ENCODE assay signal across 8 cellular contexts in the genomic region with DNA sequence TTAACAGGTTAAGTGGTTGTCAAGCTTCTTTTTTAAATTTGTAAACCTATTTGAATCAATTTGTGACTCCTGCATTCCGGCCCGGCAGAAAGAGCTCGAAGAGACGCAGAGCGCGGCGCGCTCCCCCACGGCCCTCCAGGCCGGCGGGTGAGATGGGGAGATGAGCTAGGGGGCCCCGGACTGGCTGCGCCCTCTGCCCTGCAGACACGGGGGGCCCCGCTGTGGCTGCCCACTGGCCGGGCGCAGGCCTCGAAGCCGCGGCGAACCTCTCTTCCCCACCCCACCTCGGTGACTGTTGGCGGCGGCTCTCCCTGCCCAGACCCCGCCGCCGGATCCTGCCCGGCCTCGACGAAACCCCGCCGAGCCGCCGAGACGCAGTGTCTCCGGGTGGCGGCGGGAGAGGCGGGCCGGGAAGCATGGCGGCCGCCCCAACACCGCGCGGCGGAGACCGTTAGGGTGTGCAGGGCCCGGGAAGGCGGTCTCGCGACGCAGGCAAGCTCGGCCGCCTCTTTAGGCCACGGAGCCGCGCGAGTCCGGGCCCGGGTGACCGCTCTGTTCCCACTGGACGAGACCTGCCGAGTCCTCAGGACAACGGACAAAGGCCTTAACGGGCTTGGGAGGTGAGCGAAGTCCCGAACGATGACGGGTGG. TPM values are rescaled to one million over a fixed set of nuclear protein-coding genes. Genes with fewer than 3 reads are reported as not detected.
A peak's percentile ranks its signal among the peaks of the same experiment; 100 is the strongest.
DNase-seq lines count a peak whose midpoint lies in the region; ATAC-seq and TF ChIP-seq lines count a peak whose summit lies in the region.

No MANE protein-coding gene starts in this region.

- peak; percentile 74 for ATAC-seq in CD8-positive, alpha-beta T cell

- H3K27me3 ChIP-seq in CD8-positive, alpha-beta T cell (ENCODE audit: insufficient read depth, low read length): no peaks in the 10 kb centered on the region
- H3K27me3 ChIP-seq in esophagus (ENCODE audit: control insufficient read depth in 1 of 2, insufficient read depth in 2 of 2, low read length in 2 of 2) (no peaks in the 10 kb centered on the region), neutrophil (peaks cover 12% of the 10 kb centered on the region)

- TF ChIP-seq CTCF in CD8-positive, alpha-beta T cell (IDR thresholded peaks at IDR 0.05): no peak
- no peak for TF ChIP-seq CTCF in neutrophil (IDR thresholded peaks at IDR 0.05)

- peak overlapping the region; percentile 18 for H3K27ac ChIP-seq in CD8-positive, alpha-beta T cell (ENCODE audit: low read depth, low read length)
- H3K27ac ChIP-seq in esophagus (ENCODE audit: low read depth in 2 of 2, low read length in 1 of 2) (peak overlapping the region; percentile 28 to 65), neutrophil (peak overlapping the region; percentile 66)

- DNase-seq in CD8-positive, alpha-beta T cell: peak in 1 of 7 experiments; percentile 28
- DNase-seq in NCI-H748 treated with DMSO at 0.1 percent for 48 hours (lab: John Stamatoyannopoulos, UW) (peak; percentile 22), cortex of kidney (lab: John Stamatoyannopoulos, UW) (no peak), AML-193 (lab: John Stamatoyannopoulos, UW) (no peak), NCI-H2196 (lab: John Stamatoyannopoulos, UW; ENCODE audit: unreplicated experiment) (no peak), NCI-H1694 (lab: John Stamatoyannopoulos, UW) (no peak)

- no peaks in the 10 kb centered on the region for H3K9me3 ChIP-seq in CD8-positive, alpha-beta T cell (ENCODE audit: low read length)
- H3K9me3 ChIP-seq in esophagus (ENCODE audit: control insufficient read depth in 2 of 2, insufficient read depth in 1 of 2, low read depth in 1 of 2, low read length in 1 of 2) (no peaks in the 10 kb centered on the region), neutrophil (no peaks in the 10 kb centered on the region)

- intact Hi-C loops in CD8-positive, alpha-beta T cell (cut with DNase I, micrococcal nuclease): no loop called here

- H3K4me3 ChIP-seq in CD8-positive, alpha-beta T cell (ENCODE audit: low read depth, low read length): no peak overlapping the region
- peak overlapping the region; percentile 20 to 41 for H3K4me3 ChIP-seq in esophagus (ENCODE audit: low read depth in 1 of 2, low read length in 2 of 2)
- peak overlapping the region; percentile 61 to 62 for H3K4me3 ChIP-seq in neutrophil (ENCODE audit: low read depth in 1 of 2, low read length in 1 of 2)

- no peaks in the 10 kb centered on the region for H3K4me1 ChIP-seq in CD8-positive, alpha-beta T cell (ENCODE audit: insufficient read depth, low read length)
- H3K4me1 ChIP-seq in esophagus (ENCODE audit: control insufficient read depth in 2 of 2, insufficient read depth in 2 of 2, low read length in 1 of 2) (no peaks in the 10 kb centered on the region), neutrophil (ENCODE audit: control insufficient read depth in 1 of 2, insufficient read depth in 1 of 2, low read depth in 1 of 2, low read length in 1 of 2) (peaks cover 48 to 55% of the 10 kb centered on the region in 2 experiments)

- H3K9me3 Mint-ChIP-seq in CD8-positive, alpha-beta T cell: no peaks in the 10 kb centered on the region

- peaks cover 9% of the 10 kb centered on the region for H3K4me1 Mint-ChIP-seq in CD8-positive, alpha-beta T cell (ENCODE audit: low read depth)

- POLR2A ChIA-PET in CD8-positive, alpha-beta T cell (lab: Charles Lee): no interaction called here

- H3K27ac Mint-ChIP-seq in CD8-positive, alpha-beta T cell: peak overlapping the region; percentile 81

- CTCF ChIA-PET in CD8-positive, alpha-beta T cell (lab: Charles Lee): no interaction called here

- peaks cover 18% of the 10 kb centered on the region for H3K36me3 Mint-ChIP-seq in CD8-positive, alpha-beta T cell

- H3K4me3 Mint-ChIP-seq in CD8-positive, alpha-beta T cell: peak overlapping the region; percentile 55

- WGBS in esophagus, 2 donors: 17 to 33% methylated on average over 69 of the region's 69 CpGs

- no peaks in the 10 kb centered on the region for H3K36me3 ChIP-seq in CD8-positive, alpha-beta T cell (ENCODE audit: insufficient read depth, low read length)
- H3K36me3 ChIP-seq in esophagus (ENCODE audit: control insufficient read depth in 2 of 2, insufficient read depth in 2 of 2, low read length in 1 of 2) (no peaks in the 10 kb centered on the region), neutrophil (peaks cover 14% of the 10 kb centered on the region)

- H3K27me3 Mint-ChIP-seq in CD8-positive, alpha-beta T cell (ENCODE audit: low read depth): peaks cover 22% of the 10 kb centered on the region

RNA-seq across cellular contexts. Expression of a gene that starts 24.1 kb away (rescaled TPM):
- total RNA-seq in CD8-positive, alpha-beta T cell: 10 to 100 TPM; 17.3 to 20.4 TPM
- 10 to 100 TPM; 17.3 to 19.2 TPM for polyA plus RNA-seq in esophagus

RNA-seq across cellular contexts. Expression of a gene that starts 40.6 kb away (rescaled TPM):
- not detected for total RNA-seq in CD8-positive, alpha-beta T cell
- 10 to 100 TPM; 30.6 to 55.0 TPM for polyA plus RNA-seq in esophagus
